ENCODE assay signal across 30 cellular contexts in the genomic region with DNA sequence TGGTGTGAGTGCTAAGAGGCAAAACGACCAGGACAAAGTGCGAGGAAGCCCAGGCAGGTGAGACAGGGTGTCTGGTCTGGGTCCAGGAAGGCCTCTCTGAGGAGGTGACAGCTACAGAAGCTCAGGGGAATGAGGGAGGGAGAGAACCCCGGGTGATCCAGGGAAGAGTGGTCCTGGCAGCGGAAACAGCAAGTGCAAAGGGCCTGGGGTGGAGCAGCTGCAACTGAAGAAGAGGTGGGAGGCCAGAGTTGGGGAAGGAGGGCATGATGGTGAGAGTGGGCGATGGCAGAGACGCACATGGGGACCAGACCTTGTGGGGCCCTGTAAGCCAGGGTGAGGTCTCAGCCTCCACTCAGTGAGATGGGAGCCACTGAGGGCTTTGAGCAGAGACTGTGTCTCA.
"Had no signal": no experiment of that assay in that cellular context is flagged by ENCODE, and none has a peak within 500 bp of the region (broad histone marks: within the 10 kb centered on the region; RNA-seq: fewer than 3 reads in every experiment).

No MANE protein-coding gene starts in this region.

- H3K27ac ChIP-seq: ascending aorta, brain microvascular endothelial cell, coronary artery, esophagus muscularis mucosa, foreskin keratinocyte, gastrocnemius medialis, heart left ventricle, VCaP had no signal

- H3K9me3 ChIP-seq: ascending aorta, esophagus muscularis mucosa, gastrocnemius medialis, heart left ventricle had no signal

- H3K4me1 ChIP-seq: ascending aorta, esophagus muscularis mucosa, foreskin keratinocyte, gastrocnemius medialis, heart left ventricle had no signal

- H3K27me3 Mint-ChIP-seq: activated CD4-positive, alpha-beta T cell treated with anti-CD3 and anti-CD28 coated beads, Interleukin-2, amount 10 ng/mL, durations not matched to agents 7 days and 5 days had no signal

- H3K27ac Mint-ChIP-seq: activated CD4-positive, alpha-beta memory T cell treated with anti-CD3 and anti-CD28 coated beads, Interleukin-2, amount 10 ng/mL, durations not matched to agents 7 days and 5 days; activated CD4-positive, alpha-beta T cell treated with anti-CD3 and anti-CD28 coated beads, Interleukin-2, amount 10 ng/mL, durations not matched to agents 7 days and 5 days; activated naive CD4-positive, alpha-beta T cell treated with anti-CD3 and anti-CD28 coated beads, Interleukin-2, amount 10 ng/mL, durations not matched to agents 7 days and 5 days; activated naive CD4-positive, alpha-beta T cell treated with anti-CD3 and anti-CD28 coated beads, Interleukin-2, amount 50 U/mL, for 72 hours; activated naive CD8-positive, alpha-beta T cell treated with anti-CD3 and anti-CD28 coated beads, Interleukin-2, amount 10 ng/mL, durations not matched to agents 7 days and 5 days; activated T-cell treated with anti-CD3 and anti-CD28 coated beads, Interleukin-2, amount 50 U/mL, for 24 hours; activated T-cell treated with anti-CD3 and anti-CD28 coated beads, Interleukin-2, amount 50 U/mL, for 72 hours; dendritic cell treated with granulocyte-macrophage colony-stimulating factor and Interleukin-4, amounts not matched to agents 40 ng/mL and 50 ng/mL, for 4 days; WTC11 had no signal

- H3K27me3 ChIP-seq: ascending aorta, gastrocnemius medialis had no signal

- H3K36me3 ChIP-seq: ascending aorta, brain microvascular endothelial cell, esophagus muscularis mucosa, gastrocnemius medialis, heart left ventricle had no signal

- H3K4me3 Mint-ChIP-seq: activated CD4-positive, alpha-beta memory T cell treated with anti-CD3 and anti-CD28 coated beads, Interleukin-2, amount 10 ng/mL, durations not matched to agents 7 days and 5 days; activated CD4-positive, alpha-beta T cell treated with anti-CD3 and anti-CD28 coated beads, Interleukin-2, amount 10 ng/mL, durations not matched to agents 7 days and 5 days; activated naive CD4-positive, alpha-beta T cell treated with anti-CD3 and anti-CD28 coated beads, Interleukin-2, amount 10 ng/mL, durations not matched to agents 7 days and 5 days; activated naive CD8-positive, alpha-beta T cell treated with anti-CD3 and anti-CD28 coated beads, Interleukin-2, amount 10 ng/mL, durations not matched to agents 7 days and 5 days; activated T-cell treated with anti-CD3 and anti-CD28 coated beads, Interleukin-2, amount 50 U/mL, for 24 hours; activated T-cell treated with anti-CD3 and anti-CD28 coated beads, Interleukin-2, amount 50 U/mL, for 72 hours; central memory CD8-positive, alpha-beta T cell; dendritic cell treated with granulocyte-macrophage colony-stimulating factor and Interleukin-4, amounts not matched to agents 40 ng/mL and 50 ng/mL, for 4 days; WTC11 had no signal

- H3K4me3 ChIP-seq: ascending aorta, coronary artery, esophagus muscularis mucosa, gastrocnemius medialis, heart left ventricle had no signal

- H3K4me1 Mint-ChIP-seq: activated CD4-positive, alpha-beta memory T cell treated with anti-CD3 and anti-CD28 coated beads, Interleukin-2, amount 10 ng/mL, durations not matched to agents 7 days and 5 days; activated CD4-positive, alpha-beta T cell treated with anti-CD3 and anti-CD28 coated beads, Interleukin-2, amount 10 ng/mL, durations not matched to agents 7 days and 5 days; activated naive CD4-positive, alpha-beta T cell treated with anti-CD3 and anti-CD28 coated beads, Interleukin-2, amount 10 ng/mL, durations not matched to agents 7 days and 5 days; activated naive CD8-positive, alpha-beta T cell treated with anti-CD3 and anti-CD28 coated beads, Interleukin-2, amount 10 ng/mL, durations not matched to agents 7 days and 5 days; central memory CD8-positive, alpha-beta T cell had no signal

- ATAC-seq: activated naive CD4-positive, alpha-beta T cell treated with anti-CD3 and anti-CD28 coated beads, Interleukin-2, amount 50 U/mL, for 72 hours; activated T-cell treated with anti-CD3 and anti-CD28 coated beads, Interleukin-2, amount 50 U/mL, for 72 hours; foreskin keratinocyte; gastrocnemius medialis; heart left ventricle; WTC11 had no signal

- FAIRE-seq: bronchial epithelial cell, endometrium had no signal

- H3K36me3 Mint-ChIP-seq: activated naive CD4-positive, alpha-beta T cell treated with anti-CD3 and anti-CD28 coated beads, Interleukin-2, amount 10 ng/mL, durations not matched to agents 7 days and 5 days; activated naive CD4-positive, alpha-beta T cell treated with anti-CD3 and anti-CD28 coated beads, Interleukin-2, amount 50 U/mL, for 72 hours; activated naive CD8-positive, alpha-beta T cell treated with anti-CD3 and anti-CD28 coated beads, Interleukin-2, amount 10 ng/mL, durations not matched to agents 7 days and 5 days; WTC11 had no signal

- DNase-seq: activated CD4-positive, alpha-beta memory T cell treated with anti-CD3 and anti-CD28 coated beads, Interleukin-2, amount 10 ng/mL, durations not matched to agents 7 days and 5 days; activated CD4-positive, alpha-beta T cell treated with anti-CD3 and anti-CD28 coated beads for 1 hour; activated CD4-positive, alpha-beta T cell treated with anti-CD3 and anti-CD28 coated beads for 4 hours; activated CD4-positive, alpha-beta T cell treated with anti-CD3 and anti-CD28 coated beads, Interleukin-2, amount 10 ng/mL, durations not matched to agents 7 days and 5 days; activated CD4-positive, alpha-beta T cell treated with anti-CD3 and anti-CD28 coated beads, Interleukin-2, amount 50 U/mL, for 4 hours; activated CD8-positive, alpha-beta memory T cell treated with anti-CD3 and anti-CD28 coated beads, Interleukin-2, amount 50 U/mL, for 48 hours; activated gamma-delta T cell; activated naive CD4-positive, alpha-beta T cell; activated naive CD4-positive, alpha-beta T cell treated with anti-CD3 and anti-CD28 coated beads, Interleukin-2, amount 10 ng/mL, durations not matched to agents 7 days and 5 days; activated naive CD8-positive, alpha-beta T cell treated with anti-CD3 and anti-CD28 coated beads, Interleukin-2, amount 10 ng/mL, durations not matched to agents 7 days and 5 days; activated T-cell treated with anti-CD3 and anti-CD28 coated beads for 4 hours; activated T-cell treated with anti-CD3 and anti-CD28 coated beads, Interleukin-2, amount 50 U/mL, for 24 hours; activated T-cell treated with anti-CD3 and anti-CD28 coated beads, Interleukin-2, amount 50 U/mL, for 72 hours; brain microvascular endothelial cell; effector CD4-positive, alpha-beta T cell; foreskin keratinocyte; gastrocnemius medialis; glutamatergic neuron; heart left ventricle; T-helper 2 cell had no signal

- H3K9me3 Mint-ChIP-seq: activated CD4-positive, alpha-beta memory T cell treated with anti-CD3 and anti-CD28 coated beads, Interleukin-2, amount 10 ng/mL, durations not matched to agents 7 days and 5 days; activated CD4-positive, alpha-beta T cell treated with anti-CD3 and anti-CD28 coated beads, Interleukin-2, amount 10 ng/mL, durations not matched to agents 7 days and 5 days; activated naive CD4-positive, alpha-beta T cell treated with anti-CD3 and anti-CD28 coated beads, Interleukin-2, amount 10 ng/mL, durations not matched to agents 7 days and 5 days; activated naive CD4-positive, alpha-beta T cell treated with anti-CD3 and anti-CD28 coated beads, Interleukin-2, amount 50 U/mL, for 72 hours; activated naive CD8-positive, alpha-beta T cell treated with anti-CD3 and anti-CD28 coated beads, Interleukin-2, amount 10 ng/mL, durations not matched to agents 7 days and 5 days; activated T-cell treated with anti-CD3 and anti-CD28 coated beads, Interleukin-2, amount 50 U/mL, for 24 hours; activated T-cell treated with anti-CD3 and anti-CD28 coated beads, Interleukin-2, amount 50 U/mL, for 72 hours; central memory CD8-positive, alpha-beta T cell; dendritic cell treated with granulocyte-macrophage colony-stimulating factor and Interleukin-4, amounts not matched to agents 40 ng/mL and 50 ng/mL, for 4 days had no signal
